In the genomic region with DNA sequence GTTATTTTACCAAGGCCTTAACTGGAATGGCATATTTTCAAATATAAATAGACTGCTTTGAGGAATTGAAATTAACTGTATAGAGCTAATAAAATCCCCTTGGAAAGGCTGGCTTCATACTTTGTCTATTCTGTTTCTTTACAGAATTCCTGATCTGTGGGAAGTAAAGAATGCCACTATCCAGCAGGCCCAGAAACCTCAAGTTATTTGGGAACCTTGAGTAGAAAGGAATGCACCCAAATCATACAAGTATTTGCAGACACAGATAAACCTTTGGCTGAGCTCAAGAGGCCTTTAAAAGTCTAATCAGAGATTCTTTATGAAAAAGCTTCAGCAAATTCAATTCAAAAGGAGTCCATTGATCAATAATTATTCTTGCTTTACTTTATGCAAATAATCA, we compare ENCODE assay signal across 22 cellular contexts.
"Had no signal": no experiment of that assay in that cellular context is flagged by ENCODE, and none has a peak within 500 bp of the region (broad histone marks: within the 10 kb centered on the region; RNA-seq: fewer than 3 reads in every experiment).

No MANE protein-coding gene starts in this region.

- H3K4me3 ChIP-seq: coronary artery, lower lobe of right lung, ovary, psoas muscle, right atrium auricular region, upper lobe of left lung had no signal

- H3K36me3 ChIP-seq: lower lobe of right lung, ovary, right atrium auricular region, upper lobe of left lung had no signal

- H3K27me3 ChIP-seq: ovary, right atrium auricular region, upper lobe of left lung had no signal

- ATAC-seq: activated CD4-positive, alpha-beta T cell treated with anti-CD3 and anti-CD28 coated beads for 36 hours; activated T-cell treated with anti-CD3 and anti-CD28 coated beads, Interleukin-2, amount 50 U/mL, for 4 hours; left lobe of liver; lower lobe of right lung; natural killer cell; psoas muscle; stimulated activated naive CD8-positive, alpha-beta T cell treated with anti-CD3 and anti-CD28 coated beads, Interleukin-15, Interleukin-2, amounts not matched to agents 100 U/mL and 50 U/mL, for 24 hours had no signal

- DNase-seq: activated B cell treated with CpG ODN at 0.5 μM for 24 hours; activated CD4-positive, alpha-beta T cell treated with anti-CD3 and anti-CD28 coated beads for 36 hours; activated CD4-positive, alpha-beta T cell treated with anti-CD3 and anti-CD28 coated beads, Interleukin-2, amount 50 U/mL, for 48 hours; activated CD8-positive, alpha-beta memory T cell treated with anti-CD3 and anti-CD28 coated beads, Interleukin-2, amount 50 U/mL, for 48 hours; activated naive CD4-positive, alpha-beta T cell; activated T-cell treated with anti-CD3 and anti-CD28 coated beads, Interleukin-2, amount 50 U/mL, for 4 hours; amygdala; central memory CD4-positive, alpha-beta T cell; endodermal cell; foreskin fibroblast; lower lobe of right lung; natural killer cell; ovary; psoas muscle; stimulated activated CD4-positive, alpha-beta T cell treated with anti-CD3 and anti-CD28 coated beads, Interleukin-12 subunit alpha, Interleukin-12 subunit beta, amount 100 ng/mL, for 4 hours; stimulated activated CD4-positive, alpha-beta T cell treated with anti-CD3 and anti-CD28 coated beads, Interleukin-4, amount 100 ng/mL, for 4 hours; stimulated activated naive CD8-positive, alpha-beta T cell treated with anti-CD3 and anti-CD28 coated beads, Interleukin-15, Interleukin-2, amounts not matched to agents 100 U/mL and 50 U/mL, for 24 hours; T1000; upper lobe of left lung had no signal

- H3K4me1 ChIP-seq: lower lobe of right lung, psoas muscle, right atrium auricular region, upper lobe of left lung had no signal

- H3K9me3 ChIP-seq: lower lobe of right lung, ovary, psoas muscle, right atrium auricular region, upper lobe of left lung had no signal

- H3K27ac ChIP-seq: coronary artery, lower lobe of right lung, ovary, psoas muscle, right atrium auricular region, upper lobe of left lung had no signal
